In the genomic region with DNA sequence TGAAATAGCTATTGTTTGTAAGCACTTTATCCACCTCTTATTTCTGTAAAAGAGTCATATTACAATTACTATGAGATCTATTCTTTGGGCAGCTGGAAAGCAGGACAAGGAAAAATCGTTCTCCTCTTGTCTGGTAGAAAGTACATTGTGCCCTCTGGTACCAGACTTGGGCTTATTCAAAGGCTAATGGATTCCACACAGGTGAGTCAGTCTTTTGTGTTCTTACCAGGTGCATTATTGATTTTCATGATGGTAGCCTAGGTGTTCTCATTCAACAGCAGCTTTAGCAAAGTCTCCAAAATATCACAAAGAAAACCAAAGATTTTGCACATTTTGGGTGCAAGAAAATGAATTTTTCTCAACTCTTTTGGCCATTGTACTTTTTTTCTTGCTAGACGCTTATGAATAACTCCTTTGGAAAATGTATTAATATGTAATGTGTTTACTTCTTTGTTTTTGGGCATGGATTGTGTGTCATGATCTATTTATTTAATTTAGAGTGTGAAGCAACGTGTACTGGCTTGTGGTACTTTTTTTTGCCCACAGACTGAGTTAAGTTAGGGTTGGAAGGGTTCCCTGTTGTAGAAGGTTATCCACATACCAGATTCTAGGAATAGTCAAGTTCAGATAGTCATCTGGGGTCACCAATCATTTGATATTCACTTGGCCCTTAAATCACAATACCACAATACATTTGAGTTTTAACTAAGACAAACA, we compare ENCODE assay signal across 13 cellular contexts. TPM values are rescaled to one million over a fixed set of nuclear protein-coding genes. Genes with fewer than 3 reads are reported as not detected.
DNase-seq lines count a peak whose midpoint lies in the region; ATAC-seq and TF ChIP-seq lines count a peak whose summit lies in the region.
"Had no signal": no experiment of that assay in that cellular context is flagged by ENCODE, and none has a peak within 500 bp of the region (broad histone marks: within the 10 kb centered on the region; RNA-seq: fewer than 3 reads in every experiment).

No MANE protein-coding gene starts in this region.

- H3K27ac Mint-ChIP-seq in endodermal cell, result peak overlapping the region; percentile 89
- no peak overlapping the region for H3K27ac Mint-ChIP-seq in stimulated activated effector memory CD8-positive, alpha-beta T cell treated with anti-CD3 and anti-CD28 coated beads, Interleukin-12 subunit alpha, Interleukin-12 subunit beta, amount 100 ng/mL, for 72 hours

- no peak for TF ChIP-seq CTCF in endodermal cell (conservative IDR thresholded peaks at IDR 0.05)
- TF ChIP-seq CTCF in gastrocnemius medialis (IDR thresholded peaks at IDR 0.05 in 4 of 5, conservative IDR thresholded peaks at IDR 0.05 in 1 of 5), result no peak

- H3K27me3 ChIP-seq in endodermal cell (ENCODE audit: control insufficient read depth, insufficient read depth, low read length, poor library complexity, severe bottlenecking) (no peaks in the 10 kb centered on the region), gastrocnemius medialis (no peaks in the 10 kb centered on the region)

- H3K36me3 Mint-ChIP-seq in endodermal cell (ENCODE audit: low read depth), result no peaks in the 10 kb centered on the region
- H3K36me3 Mint-ChIP-seq in stimulated activated effector memory CD8-positive, alpha-beta T cell treated with anti-CD3 and anti-CD28 coated beads, Interleukin-12 subunit alpha, Interleukin-12 subunit beta, amount 100 ng/mL, for 72 hours, result no peaks in the 10 kb centered on the region

- TF ChIP-seq POLR2A in gastrocnemius medialis (IDR thresholded peaks at IDR 0.05), result no peak

- peaks cover 35% of the 10 kb centered on the region for H3K4me1 Mint-ChIP-seq in endodermal cell
- peaks cover 21% of the 10 kb centered on the region for H3K4me1 Mint-ChIP-seq in stimulated activated effector memory CD8-positive, alpha-beta T cell treated with anti-CD3 and anti-CD28 coated beads, Interleukin-12 subunit alpha, Interleukin-12 subunit beta, amount 100 ng/mL, for 72 hours

- H3K4me1 ChIP-seq in endodermal cell (ENCODE audit: control insufficient read depth, insufficient read depth, low read length), result peaks cover 4% of the 10 kb centered on the region
- peaks cover 69 to 75% of the 10 kb centered on the region in 2 donors for H3K4me1 ChIP-seq in gastrocnemius medialis

- DNase-seq in HuH-7.5 (ENCODE audit: low spot score) (peak; percentile 11), NCI-H2107 treated with DMSO at 0.1 percent for 48 hours (lab: John Stamatoyannopoulos, UW; ENCODE audit: unreplicated experiment) (peak; percentile 100), endodermal cell (no peak), gastrocnemius medialis (no peak), SW 1271 (lab: John Stamatoyannopoulos, UW) (no peak)
- DNase-seq in stimulated activated effector memory CD8-positive, alpha-beta T cell treated with anti-CD3 and anti-CD28 coated beads, Interleukin-12 subunit alpha, Interleukin-12 subunit beta, amount 100 ng/mL, for 72 hours (ENCODE audit: low spot score in 2 of 2), result no peak
- DNase-seq: activated CD4-positive, CD25-positive, alpha-beta regulatory T cell; activated T-cell treated with anti-CD3 and anti-CD28 coated beads, Interleukin-2, amount 50 U/mL, for 48 hours; aorta; effector memory CD4-positive, alpha-beta T cell; mesenchymal stem cell; SHP77 had no signal

- H3K4me3 ChIP-seq in endodermal cell (ENCODE audit: low read length) (no peak overlapping the region), gastrocnemius medialis (no peak overlapping the region)

- no peak overlapping the region for H3K9ac ChIP-seq in endodermal cell (ENCODE audit: extremely low read depth, low read length, poor library complexity, severe bottlenecking)

- H3K36me3 ChIP-seq in endodermal cell (ENCODE audit: control insufficient read depth, insufficient read depth, low read length) (no peaks in the 10 kb centered on the region), gastrocnemius medialis (no peaks in the 10 kb centered on the region)

- peak; percentile 55 to 79 for ATAC-seq in gastrocnemius medialis
- no peak for ATAC-seq in GM21528 (IDR thresholded peaks at IDR 0.05; ENCODE audit: low FRiP score, unreplicated experiment)
- no peak for ATAC-seq in stimulated activated effector memory CD8-positive, alpha-beta T cell treated with anti-CD3 and anti-CD28 coated beads, Interleukin-12 subunit alpha, Interleukin-12 subunit beta, amount 100 ng/mL, for 72 hours

- H3K27me3 Mint-ChIP-seq in endodermal cell (ENCODE audit: insufficient read depth), result no peaks in the 10 kb centered on the region

- 51% methylated on average over 3 of the region's 3 CpGs; no CpG with 5 or more reads in 1 of the 2 experiments for WGBS in endodermal cell (ENCODE audit: insufficient coverage in 1 of 2, insufficient read length in 1 of 2), 2 experiments

- no peak overlapping the region for H3K27ac ChIP-seq in endodermal cell (ENCODE audit: low read depth, low read length)
- peak overlapping the region; percentile 64 to 80 (median 68) for H3K27ac ChIP-seq in gastrocnemius medialis

- no peaks in the 10 kb centered on the region for H3K9me3 ChIP-seq in endodermal cell (ENCODE audit: control insufficient read depth, low read length)
- H3K9me3 ChIP-seq in gastrocnemius medialis, result no peaks in the 10 kb centered on the region

- in situ Hi-C loops in gastrocnemius medialis (cut with MboI; ENCODE audit: low sequenced_read_pairs in 4 of 4), result no loop called here

- intact Hi-C loops in gastrocnemius medialis (cut with DNase I; ENCODE audit: low total_unique reads), result no loop called here

- H3K4me3 Mint-ChIP-seq in endodermal cell, result no peak overlapping the region
- no peak overlapping the region for H3K4me3 Mint-ChIP-seq in stimulated activated effector memory CD8-positive, alpha-beta T cell treated with anti-CD3 and anti-CD28 coated beads, Interleukin-12 subunit alpha, Interleukin-12 subunit beta, amount 100 ng/mL, for 72 hours

- no peaks in the 10 kb centered on the region for H3K9me3 Mint-ChIP-seq in endodermal cell
- H3K9me3 Mint-ChIP-seq in stimulated activated effector memory CD8-positive, alpha-beta T cell treated with anti-CD3 and anti-CD28 coated beads, Interleukin-12 subunit alpha, Interleukin-12 subunit beta, amount 100 ng/mL, for 72 hours, result no peaks in the 10 kb centered on the region

RNA-seq across cellular contexts. Expression of gene MNAT1, which starts 26.2 kb away (rescaled TPM):
- total RNA-seq in endodermal cell, result 10 to 100 TPM; 36.8 to 42.6 TPM
- 48.3 TPM for polyA plus RNA-seq in endodermal cell (2013, experiment 1 of 2)
- 45.1 TPM for polyA plus RNA-seq in endodermal cell (2013, experiment 2 of 2)
- 10 to 100 TPM; 50.1 to 69.2 (median 62.0) TPM for total RNA-seq in gastrocnemius medialis

RNA-seq across cellular contexts. Expression of gene SIX4, which starts 36.7 kb away (rescaled TPM):
- total RNA-seq in endodermal cell, result 1 to 10 TPM; 5.6 to 9.8 TPM
- 8.8 TPM for polyA plus RNA-seq in endodermal cell (2013, experiment 1 of 2)
- 9.7 TPM for polyA plus RNA-seq in endodermal cell (2013, experiment 2 of 2)
- 10 to 100 TPM; 27.8 to 62.6 (median 46.1) TPM for total RNA-seq in gastrocnemius medialis

Comparison
In these comparisons a context has a peak if more than half of its experiments do, and no peak if none do; other contexts are left out.
1. DNase-seq: peak in HuH-7.5 (single experiment) and NCI-H2107 treated with DMSO at 0.1 percent for 48 hours (single experiment); none in endodermal cell (single experiment), gastrocnemius medialis (0 of 2), stimulated activated effector memory CD8-positive, alpha-beta T cell treated with anti-CD3 and anti-CD28 coated beads, Interleukin-12 subunit alpha, Interleukin-12 subunit beta, amount 100 ng/mL, for 72 hours (0 of 2) and SW 1271 (0 of 2).
2. ATAC-seq: peak in gastrocnemius medialis (2 of 2); none in GM21528 (single experiment) and stimulated activated effector memory CD8-positive, alpha-beta T cell treated with anti-CD3 and anti-CD28 coated beads, Interleukin-12 subunit alpha, Interleukin-12 subunit beta, amount 100 ng/mL, for 72 hours (single experiment).